8 cellular contexts compared by ENCODE assay signal in the genomic region with DNA sequence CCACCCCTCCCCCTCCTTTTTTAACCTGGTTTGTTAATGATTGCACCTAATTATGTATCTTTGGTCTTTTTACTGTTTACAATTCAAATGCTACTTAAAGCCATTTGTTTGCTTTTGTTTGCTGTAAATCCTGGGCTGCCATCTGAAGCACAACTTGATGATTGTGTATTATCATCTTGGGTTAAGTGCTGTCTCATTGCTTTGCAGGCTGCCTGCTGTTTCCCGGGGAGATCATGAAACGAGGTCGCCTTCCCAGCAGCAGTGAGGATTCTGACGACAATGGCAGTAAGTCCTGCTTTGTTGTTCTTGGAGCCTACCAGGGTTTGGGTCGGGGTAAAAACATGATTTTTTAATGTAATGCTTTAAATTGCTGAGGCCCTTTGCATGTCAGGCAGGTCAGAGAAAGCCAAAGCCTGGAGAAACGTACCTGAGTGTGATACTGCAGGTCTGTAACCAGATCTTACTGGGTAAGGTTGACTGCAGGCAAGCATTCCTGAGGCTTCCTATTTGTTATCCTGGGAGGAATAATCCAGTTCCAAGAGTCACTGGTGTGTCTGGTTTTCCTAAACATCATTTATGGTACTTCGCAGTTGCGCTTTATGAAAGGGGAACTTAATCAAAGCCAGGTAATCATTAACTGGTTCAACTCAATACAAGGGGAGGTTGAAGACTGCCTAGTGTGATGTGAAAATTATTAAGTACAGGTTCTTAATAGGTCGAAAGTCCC. TPM values are rescaled to one million over a fixed set of nuclear protein-coding genes. Genes with fewer than 3 reads are reported as not detected.
A peak's percentile ranks its signal among the peaks of the same experiment; 100 is the strongest.
DNase-seq lines count a peak whose midpoint lies in the region; ATAC-seq and TF ChIP-seq lines count a peak whose summit lies in the region.

No MANE protein-coding gene starts in this region.

- no peak for TF ChIP-seq CTCF in testis (IDR thresholded peaks at IDR 0.05)

- 58 to 71% methylated on average over 9 of the region's 9 CpGs for WGBS in testis, 2 donors

- DNase-seq in DMS53 treated with DMSO at 0.1 percent for 48 hours (lab: John Stamatoyannopoulos, UW; ENCODE audit: unreplicated experiment) (peak; percentile 62), NCI-H510A treated with DMSO at 0.1 percent for 48 hours (lab: John Stamatoyannopoulos, UW) (peak; percentile 52), OCI-M2 (lab: John Stamatoyannopoulos, UW; ENCODE audit: unreplicated experiment) (no peak), mucosa of gallbladder (ENCODE audit: low spot score) (no peak), epidermal melanocyte (ENCODE audit: insufficient read length, low spot score) (no peak), testis (no peak)

- no peak for TF ChIP-seq POLR2A in testis (IDR thresholded peaks at IDR 0.05)

- H3K36me3 ChIP-seq in iPS-18a (ENCODE audit: control insufficient read depth, low read depth, low read length) (peaks cover 39% of the 10 kb centered on the region), testis (ENCODE audit: low read depth, missing control alignments) (no peaks in the 10 kb centered on the region)

- H3K27me3 ChIP-seq in iPS-18a (ENCODE audit: control insufficient read depth, insufficient read depth, low read length), result no peaks in the 10 kb centered on the region
- no peaks in the 10 kb centered on the region for H3K27me3 ChIP-seq in testis

- H3K4me1 ChIP-seq in iPS-18a (ENCODE audit: control insufficient read depth, low read depth, low read length) (peaks cover 53% of the 10 kb centered on the region), testis (peaks cover 21% of the 10 kb centered on the region)

- intact Hi-C loops in testis (cut with DNase I; ENCODE audit: low total_unique reads), result no loop called here

- H3K9me3 ChIP-seq in iPS-18a (ENCODE audit: control insufficient read depth, low read depth, low read length) (no peaks in the 10 kb centered on the region), testis (no peaks in the 10 kb centered on the region)

- H3K4me3 ChIP-seq in iPS-18a (ENCODE audit: low read length) (peak overlapping the region; percentile 40), testis (no peak overlapping the region)

- H3K27ac ChIP-seq in iPS-18a (ENCODE audit: low read length) (peak overlapping the region; percentile 33), testis (no peak overlapping the region)

- H3K9ac ChIP-seq in iPS-18a (ENCODE audit: low read length), result peak overlapping the region; percentile 15

- ATAC-seq in GM21786 (IDR thresholded peaks at IDR 0.05; ENCODE audit: unreplicated experiment), result peak; percentile 57

RNA-seq across cellular contexts. Expression of a gene that starts 22.2 kb away (rescaled TPM):
- 49.8 TPM for total RNA-seq in mucosa of gallbladder
- total RNA-seq in testis, result 10 to 100 TPM; 28.9 to 32.2 TPM
- 19.1 TPM for polyA plus RNA-seq in testis (ENCODE audit: insufficient read depth, low read depth, low replicate concordance)

Comparison
In these comparisons a context has a peak if more than half of its experiments do, and no peak if none do; other contexts are left out.
1. DNase-seq: peak in DMS53 treated with DMSO at 0.1 percent for 48 hours (single experiment) and NCI-H510A treated with DMSO at 0.1 percent for 48 hours (single experiment); none in OCI-M2 (single experiment), mucosa of gallbladder (single experiment), epidermal melanocyte (single experiment) and testis (single experiment).